ENCODE assay signal across 2 cellular contexts in the genomic region with DNA sequence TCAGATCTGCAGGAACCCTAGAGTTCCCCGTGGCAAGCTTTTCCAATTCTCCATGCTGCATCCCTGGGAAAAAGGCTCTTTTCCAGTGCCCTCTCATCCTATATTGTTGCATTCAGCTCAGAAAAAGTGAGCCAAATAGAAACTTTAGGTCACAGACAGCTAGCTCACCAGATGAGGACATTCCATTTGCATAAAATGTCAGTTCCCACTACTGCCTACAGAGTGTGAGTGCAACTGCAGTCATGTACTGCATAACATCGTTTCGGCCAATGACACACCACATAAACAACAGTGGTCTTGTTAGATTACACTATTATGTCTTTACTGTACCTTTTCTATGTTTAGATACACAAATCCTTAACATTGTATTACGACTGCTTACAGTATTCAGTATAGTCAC.
TF ChIP-seq lines count a peak whose summit lies in the region.

No MANE protein-coding gene starts in this region.

TF ChIP-seq in GM23338, 12 proteins besides CTCF, POLR2A, EP300 and RAD21 (continues in another document):
- TF ChIP-seq EZH2phosphoT487 (IDR thresholded peaks at IDR 0.05; ENCODE audit: unreplicated experiment) (no peak), EZH2 (IDR thresholded peaks at IDR 0.05; ENCODE audit: low read depth, unreplicated experiment) (no peak), POLR2AphosphoS5 (IDR thresholded peaks at IDR 0.05; ENCODE audit: low read depth) (no peak), STAT1 (IDR thresholded peaks at IDR 0.05; ENCODE audit: unreplicated experiment) (no peak), NANOG (IDR thresholded peaks at IDR 0.05; ENCODE audit: borderline replicate concordance) (no peak), CREB1 (CRISPR knock-in tag; IDR thresholded peaks at IDR 0.05; ENCODE audit: low read depth) (no peak), ZNF114 (CRISPR knock-in tag; IDR thresholded peaks at IDR 0.05) (no peak)
- TF ChIP-seq, protein P1, sequence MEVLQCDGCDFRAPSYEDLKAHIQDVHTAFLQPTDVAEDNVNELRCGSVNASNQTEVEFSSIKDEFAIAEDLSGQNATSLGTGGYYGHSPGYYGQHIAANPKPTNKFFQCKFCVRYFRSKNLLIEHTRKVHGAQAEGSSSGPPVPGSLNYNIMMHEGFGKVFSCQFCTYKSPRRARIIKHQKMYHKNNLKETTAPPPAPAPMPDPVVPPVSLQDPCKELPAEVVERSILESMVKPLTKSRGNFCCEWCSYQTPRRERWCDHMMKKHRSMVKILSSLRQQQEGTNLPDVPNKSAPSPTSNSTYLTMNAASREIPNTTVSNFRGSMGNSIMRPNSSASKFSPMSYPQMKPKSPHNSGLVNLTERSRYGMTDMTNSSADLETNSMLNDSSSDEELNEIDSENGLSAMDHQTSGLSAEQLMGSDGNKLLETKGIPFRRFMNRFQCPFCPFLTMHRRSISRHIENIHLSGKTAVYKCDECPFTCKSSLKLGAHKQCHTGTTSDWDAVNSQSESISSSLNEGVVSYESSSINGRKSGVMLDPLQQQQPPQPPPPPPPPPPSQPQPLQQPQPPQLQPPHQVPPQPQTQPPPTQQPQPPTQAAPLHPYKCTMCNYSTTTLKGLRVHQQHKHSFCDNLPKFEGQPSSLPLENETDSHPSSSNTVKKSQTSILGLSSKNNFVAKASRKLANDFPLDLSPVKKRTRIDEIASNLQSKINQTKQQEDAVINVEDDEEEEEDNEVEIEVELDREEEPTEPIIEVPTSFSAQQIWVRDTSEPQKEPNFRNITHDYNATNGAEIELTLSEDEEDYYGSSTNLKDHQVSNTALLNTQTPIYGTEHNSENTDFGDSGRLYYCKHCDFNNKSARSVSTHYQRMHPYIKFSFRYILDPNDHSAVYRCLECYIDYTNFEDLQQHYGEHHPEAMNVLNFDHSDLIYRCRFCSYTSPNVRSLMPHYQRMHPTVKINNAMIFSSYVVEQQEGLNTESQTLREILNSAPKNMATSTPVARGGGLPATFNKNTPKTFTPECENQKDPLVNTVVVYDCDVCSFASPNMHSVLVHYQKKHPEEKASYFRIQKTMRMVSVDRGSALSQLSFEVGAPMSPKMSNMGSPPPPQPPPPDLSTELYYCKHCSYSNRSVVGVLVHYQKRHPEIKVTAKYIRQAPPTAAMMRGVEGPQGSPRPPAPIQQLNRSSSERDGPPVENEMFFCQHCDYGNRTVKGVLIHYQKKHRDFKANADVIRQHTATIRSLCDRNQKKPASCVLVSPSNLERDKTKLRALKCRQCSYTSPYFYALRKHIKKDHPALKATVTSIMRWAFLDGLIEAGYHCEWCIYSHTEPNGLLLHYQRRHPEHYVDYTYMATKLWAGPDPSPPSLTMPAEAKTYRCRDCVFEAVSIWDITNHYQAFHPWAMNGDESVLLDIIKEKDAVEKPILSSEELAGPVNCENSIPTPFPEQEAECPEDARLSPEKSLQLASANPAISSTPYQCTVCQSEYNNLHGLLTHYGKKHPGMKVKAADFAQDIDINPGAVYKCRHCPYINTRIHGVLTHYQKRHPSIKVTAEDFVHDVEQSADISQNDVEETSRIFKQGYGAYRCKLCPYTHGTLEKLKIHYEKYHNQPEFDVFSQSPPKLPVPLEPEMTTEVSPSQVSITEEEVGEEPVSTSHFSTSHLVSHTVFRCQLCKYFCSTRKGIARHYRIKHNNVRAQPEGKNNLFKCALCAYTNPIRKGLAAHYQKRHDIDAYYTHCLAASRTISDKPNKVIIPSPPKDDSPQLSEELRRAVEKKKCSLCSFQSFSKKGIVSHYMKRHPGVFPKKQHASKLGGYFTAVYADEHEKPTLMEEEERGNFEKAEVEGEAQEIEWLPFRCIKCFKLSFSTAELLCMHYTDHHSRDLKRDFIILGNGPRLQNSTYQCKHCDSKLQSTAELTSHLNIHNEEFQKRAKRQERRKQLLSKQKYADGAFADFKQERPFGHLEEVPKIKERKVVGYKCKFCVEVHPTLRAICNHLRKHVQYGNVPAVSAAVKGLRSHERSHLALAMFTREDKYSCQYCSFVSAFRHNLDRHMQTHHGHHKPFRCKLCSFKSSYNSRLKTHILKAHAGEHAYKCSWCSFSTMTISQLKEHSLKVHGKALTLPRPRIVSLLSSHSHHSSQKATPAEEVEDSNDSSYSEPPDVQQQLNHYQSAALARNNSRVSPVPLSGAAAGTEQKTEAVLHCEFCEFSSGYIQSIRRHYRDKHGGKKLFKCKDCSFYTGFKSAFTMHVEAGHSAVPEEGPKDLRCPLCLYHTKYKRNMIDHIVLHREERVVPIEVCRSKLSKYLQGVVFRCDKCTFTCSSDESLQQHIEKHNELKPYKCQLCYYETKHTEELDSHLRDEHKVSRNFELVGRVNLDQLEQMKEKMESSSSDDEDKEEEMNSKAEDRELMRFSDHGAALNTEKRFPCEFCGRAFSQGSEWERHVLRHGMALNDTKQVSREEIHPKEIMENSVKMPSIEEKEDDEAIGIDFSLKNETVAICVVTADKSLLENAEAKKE (CRISPR knock-in tag; IDR thresholded peaks at IDR 0.05): no peak
- TF ChIP-seq, protein P2, sequence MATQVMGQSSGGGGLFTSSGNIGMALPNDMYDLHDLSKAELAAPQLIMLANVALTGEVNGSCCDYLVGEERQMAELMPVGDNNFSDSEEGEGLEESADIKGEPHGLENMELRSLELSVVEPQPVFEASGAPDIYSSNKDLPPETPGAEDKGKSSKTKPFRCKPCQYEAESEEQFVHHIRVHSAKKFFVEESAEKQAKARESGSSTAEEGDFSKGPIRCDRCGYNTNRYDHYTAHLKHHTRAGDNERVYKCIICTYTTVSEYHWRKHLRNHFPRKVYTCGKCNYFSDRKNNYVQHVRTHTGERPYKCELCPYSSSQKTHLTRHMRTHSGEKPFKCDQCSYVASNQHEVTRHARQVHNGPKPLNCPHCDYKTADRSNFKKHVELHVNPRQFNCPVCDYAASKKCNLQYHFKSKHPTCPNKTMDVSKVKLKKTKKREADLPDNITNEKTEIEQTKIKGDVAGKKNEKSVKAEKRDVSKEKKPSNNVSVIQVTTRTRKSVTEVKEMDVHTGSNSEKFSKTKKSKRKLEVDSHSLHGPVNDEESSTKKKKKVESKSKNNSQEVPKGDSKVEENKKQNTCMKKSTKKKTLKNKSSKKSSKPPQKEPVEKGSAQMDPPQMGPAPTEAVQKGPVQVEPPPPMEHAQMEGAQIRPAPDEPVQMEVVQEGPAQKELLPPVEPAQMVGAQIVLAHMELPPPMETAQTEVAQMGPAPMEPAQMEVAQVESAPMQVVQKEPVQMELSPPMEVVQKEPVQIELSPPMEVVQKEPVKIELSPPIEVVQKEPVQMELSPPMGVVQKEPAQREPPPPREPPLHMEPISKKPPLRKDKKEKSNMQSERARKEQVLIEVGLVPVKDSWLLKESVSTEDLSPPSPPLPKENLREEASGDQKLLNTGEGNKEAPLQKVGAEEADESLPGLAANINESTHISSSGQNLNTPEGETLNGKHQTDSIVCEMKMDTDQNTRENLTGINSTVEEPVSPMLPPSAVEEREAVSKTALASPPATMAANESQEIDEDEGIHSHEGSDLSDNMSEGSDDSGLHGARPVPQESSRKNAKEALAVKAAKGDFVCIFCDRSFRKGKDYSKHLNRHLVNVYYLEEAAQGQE (IDR thresholded peaks at IDR 0.05; ENCODE audit: unreplicated experiment): no peak
- TF ChIP-seq, protein P3, sequence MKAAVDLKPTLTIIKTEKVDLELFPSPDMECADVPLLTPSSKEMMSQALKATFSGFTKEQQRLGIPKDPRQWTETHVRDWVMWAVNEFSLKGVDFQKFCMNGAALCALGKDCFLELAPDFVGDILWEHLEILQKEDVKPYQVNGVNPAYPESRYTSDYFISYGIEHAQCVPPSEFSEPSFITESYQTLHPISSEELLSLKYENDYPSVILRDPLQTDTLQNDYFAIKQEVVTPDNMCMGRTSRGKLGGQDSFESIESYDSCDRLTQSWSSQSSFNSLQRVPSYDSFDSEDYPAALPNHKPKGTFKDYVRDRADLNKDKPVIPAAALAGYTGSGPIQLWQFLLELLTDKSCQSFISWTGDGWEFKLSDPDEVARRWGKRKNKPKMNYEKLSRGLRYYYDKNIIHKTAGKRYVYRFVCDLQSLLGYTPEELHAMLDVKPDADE (IDR thresholded peaks at IDR 0.05): no peak

TF ChIP-seq in GM12878, 131 proteins besides CTCF, POLR2A, EP300 and RAD21:
- TF ChIP-seq NR2C2 (IDR thresholded peaks at IDR 0.05; ENCODE audit: borderline replicate concordance, control insufficient read depth, insufficient read length, low read depth): no peak
- TF ChIP-seq FOS (IDR thresholded peaks at IDR 0.05; ENCODE audit: borderline replicate concordance, extremely low read depth, insufficient read length): no peak
- TF ChIP-seq YY1 (IDR thresholded peaks at IDR 0.05; ENCODE audit: low read depth, low read length): no peak
- no peak for TF ChIP-seq ETV6 (conservative IDR thresholded peaks at IDR 0.05 in 1 of 2, IDR thresholded peaks at IDR 0.05 in 1 of 2; ENCODE audit: borderline replicate concordance in 1 of 2, low read depth in 1 of 2)
- TF ChIP-seq, protein P4, sequence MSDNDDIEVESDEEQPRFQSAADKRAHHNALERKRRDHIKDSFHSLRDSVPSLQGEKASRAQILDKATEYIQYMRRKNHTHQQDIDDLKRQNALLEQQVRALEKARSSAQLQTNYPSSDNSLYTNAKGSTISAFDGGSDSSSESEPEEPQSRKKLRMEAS (IDR thresholded peaks at IDR 0.05; ENCODE audit: low read depth, low read length): no peak
- TF ChIP-seq SUZ12 (IDR thresholded peaks at IDR 0.05; ENCODE audit: unreplicated experiment): no peak
- TF ChIP-seq, protein P5, sequence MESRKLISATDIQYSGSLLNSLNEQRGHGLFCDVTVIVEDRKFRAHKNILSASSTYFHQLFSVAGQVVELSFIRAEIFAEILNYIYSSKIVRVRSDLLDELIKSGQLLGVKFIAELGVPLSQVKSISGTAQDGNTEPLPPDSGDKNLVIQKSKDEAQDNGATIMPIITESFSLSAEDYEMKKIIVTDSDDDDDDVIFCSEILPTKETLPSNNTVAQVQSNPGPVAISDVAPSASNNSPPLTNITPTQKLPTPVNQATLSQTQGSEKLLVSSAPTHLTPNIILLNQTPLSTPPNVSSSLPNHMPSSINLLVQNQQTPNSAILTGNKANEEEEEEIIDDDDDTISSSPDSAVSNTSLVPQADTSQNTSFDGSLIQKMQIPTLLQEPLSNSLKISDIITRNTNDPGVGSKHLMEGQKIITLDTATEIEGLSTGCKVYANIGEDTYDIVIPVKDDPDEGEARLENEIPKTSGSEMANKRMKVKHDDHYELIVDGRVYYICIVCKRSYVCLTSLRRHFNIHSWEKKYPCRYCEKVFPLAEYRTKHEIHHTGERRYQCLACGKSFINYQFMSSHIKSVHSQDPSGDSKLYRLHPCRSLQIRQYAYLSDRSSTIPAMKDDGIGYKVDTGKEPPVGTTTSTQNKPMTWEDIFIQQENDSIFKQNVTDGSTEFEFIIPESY (IDR thresholded peaks at IDR 0.05): no peak
- no peak for TF ChIP-seq TAF1 (IDR thresholded peaks at IDR 0.05; ENCODE audit: borderline replicate concordance, low read depth, low read length)
- no peak for TF ChIP-seq ZSCAN29 (IDR thresholded peaks at IDR 0.05)
- no peak for TF ChIP-seq BACH1 (IDR thresholded peaks at IDR 0.05; ENCODE audit: borderline replicate concordance)
- TF ChIP-seq ZNF622 (IDR thresholded peaks at IDR 0.05): no peak
- TF ChIP-seq, protein P6, sequence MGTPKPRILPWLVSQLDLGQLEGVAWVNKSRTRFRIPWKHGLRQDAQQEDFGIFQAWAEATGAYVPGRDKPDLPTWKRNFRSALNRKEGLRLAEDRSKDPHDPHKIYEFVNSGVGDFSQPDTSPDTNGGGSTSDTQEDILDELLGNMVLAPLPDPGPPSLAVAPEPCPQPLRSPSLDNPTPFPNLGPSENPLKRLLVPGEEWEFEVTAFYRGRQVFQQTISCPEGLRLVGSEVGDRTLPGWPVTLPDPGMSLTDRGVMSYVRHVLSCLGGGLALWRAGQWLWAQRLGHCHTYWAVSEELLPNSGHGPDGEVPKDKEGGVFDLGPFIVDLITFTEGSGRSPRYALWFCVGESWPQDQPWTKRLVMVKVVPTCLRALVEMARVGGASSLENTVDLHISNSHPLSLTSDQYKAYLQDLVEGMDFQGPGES (IDR thresholded peaks at IDR 0.05): no peak
- TF ChIP-seq NR2C1 (IDR thresholded peaks at IDR 0.05): no peak
- no peak for TF ChIP-seq ZNF217 (IDR thresholded peaks at IDR 0.05)
- TF ChIP-seq, protein P7, sequence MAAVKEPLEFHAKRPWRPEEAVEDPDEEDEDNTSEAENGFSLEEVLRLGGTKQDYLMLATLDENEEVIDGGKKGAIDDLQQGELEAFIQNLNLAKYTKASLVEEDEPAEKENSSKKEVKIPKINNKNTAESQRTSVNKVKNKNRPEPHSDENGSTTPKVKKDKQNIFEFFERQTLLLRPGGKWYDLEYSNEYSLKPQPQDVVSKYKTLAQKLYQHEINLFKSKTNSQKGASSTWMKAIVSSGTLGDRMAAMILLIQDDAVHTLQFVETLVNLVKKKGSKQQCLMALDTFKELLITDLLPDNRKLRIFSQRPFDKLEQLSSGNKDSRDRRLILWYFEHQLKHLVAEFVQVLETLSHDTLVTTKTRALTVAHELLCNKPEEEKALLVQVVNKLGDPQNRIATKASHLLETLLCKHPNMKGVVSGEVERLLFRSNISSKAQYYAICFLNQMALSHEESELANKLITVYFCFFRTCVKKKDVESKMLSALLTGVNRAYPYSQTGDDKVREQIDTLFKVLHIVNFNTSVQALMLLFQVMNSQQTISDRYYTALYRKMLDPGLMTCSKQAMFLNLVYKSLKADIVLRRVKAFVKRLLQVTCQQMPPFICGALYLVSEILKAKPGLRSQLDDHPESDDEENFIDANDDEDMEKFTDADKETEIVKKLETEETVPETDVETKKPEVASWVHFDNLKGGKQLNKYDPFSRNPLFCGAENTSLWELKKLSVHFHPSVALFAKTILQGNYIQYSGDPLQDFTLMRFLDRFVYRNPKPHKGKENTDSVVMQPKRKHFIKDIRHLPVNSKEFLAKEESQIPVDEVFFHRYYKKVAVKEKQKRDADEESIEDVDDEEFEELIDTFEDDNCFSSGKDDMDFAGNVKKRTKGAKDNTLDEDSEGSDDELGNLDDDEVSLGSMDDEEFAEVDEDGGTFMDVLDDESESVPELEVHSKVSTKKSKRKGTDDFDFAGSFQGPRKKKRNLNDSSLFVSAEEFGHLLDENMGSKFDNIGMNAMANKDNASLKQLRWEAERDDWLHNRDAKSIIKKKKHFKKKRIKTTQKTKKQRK (IDR thresholded peaks at IDR 0.05; ENCODE audit: low read depth, low read length): no peak
TF ChIP-seq in GM12878: peak in this region for 0.
